Comparison of ENCODE assay signal across 39 cellular contexts in the genomic region with DNA sequence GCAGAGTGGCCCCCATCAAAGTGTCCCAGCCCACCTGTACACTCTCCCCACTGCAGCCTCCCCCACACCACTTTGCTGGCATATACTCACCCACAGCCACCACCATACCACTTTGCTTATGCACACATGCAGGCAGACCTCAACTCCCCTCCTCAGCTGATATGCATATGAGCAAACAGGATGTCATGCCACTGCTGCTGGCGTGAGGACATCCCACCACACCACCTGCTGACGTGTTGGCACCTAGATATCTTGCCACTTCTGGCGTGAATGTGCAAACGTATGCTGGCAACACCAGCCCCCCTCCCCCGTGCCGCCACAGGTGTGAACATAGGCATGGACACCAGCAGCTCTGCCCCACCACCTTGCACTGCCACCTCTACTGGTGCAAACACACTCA. TPM values are rescaled to one million over a fixed set of nuclear protein-coding genes. Genes with fewer than 3 reads are reported as not detected.
"Had no signal": no experiment of that assay in that cellular context is flagged by ENCODE, and none has a peak within 500 bp of the region (broad histone marks: within the 10 kb centered on the region; RNA-seq: fewer than 3 reads in every experiment).

No MANE protein-coding gene starts in this region.

- H3K4me1 ChIP-seq: colonic mucosa, esophagus muscularis mucosa, foreskin keratinocyte, gastroesophageal sphincter, heart left ventricle, left lung, parathyroid adenoma, prostate gland, sigmoid colon, testis, tibial artery had no signal

- H3K36me3 Mint-ChIP-seq: mesothelial cell of epicardium; stimulated activated memory B cell treated with anti-CD40 and anti-IgM and Interleukin-4, amounts not matched to agents 10 μg/mL and 1 μg/mL and 100 μg/mL, for 72 hours; type B pancreatic cell had no signal

- ATAC-seq: foreskin keratinocyte; gastroesophageal sphincter; left cardiac atrium; left lung; mucosa of descending colon; right cardiac atrium; stimulated activated memory B cell treated with anti-CD40 and anti-IgM and Interleukin-4, amounts not matched to agents 10 μg/mL and 1 μg/mL and 100 μg/mL, for 72 hours; stimulated activated naive CD8-positive, alpha-beta T cell treated with anti-CD3 and anti-CD28 coated beads, Interleukin-15, Interleukin-2, amounts not matched to agents 100 U/mL and 50 U/mL, for 24 hours had no signal

- H2AFZ ChIP-seq: hepatocyte, parathyroid adenoma had no signal

- FAIRE-seq: endothelial cell of umbilical vein, islet of Langerhans, urothelium cell line had no signal

- H3K4me3 ChIP-seq: colonic mucosa, esophagus muscularis mucosa, gastroesophageal sphincter, heart left ventricle, hepatocyte, left lung, mucosa of descending colon, prostate gland, sigmoid colon, testis, tibial artery had no signal

- H3K27ac ChIP-seq: colonic mucosa, esophagus muscularis mucosa, foreskin keratinocyte, gastroesophageal sphincter, heart left ventricle, hepatocyte, left lung, neutrophil, parathyroid adenoma, prostate gland, sigmoid colon, testis, tibial artery had no signal

- H3K9me3 ChIP-seq: colonic mucosa, mucosa of descending colon, neutrophil, prostate gland, testis had no signal

- H3K4me1 Mint-ChIP-seq: mesothelial cell of epicardium; naive B cell; stimulated activated memory B cell treated with anti-CD40 and anti-IgM and Interleukin-4, amounts not matched to agents 10 μg/mL and 1 μg/mL and 100 μg/mL, for 72 hours had no signal

- H3K27me3 ChIP-seq: colonic mucosa, esophagus muscularis mucosa, foreskin keratinocyte, gastroesophageal sphincter, hepatocyte, left lung, neutrophil, sigmoid colon, testis, tibial artery had no signal

- H3K36me3 ChIP-seq: colonic mucosa, esophagus muscularis mucosa, gastroesophageal sphincter, heart left ventricle, left lung, neutrophil, prostate gland, sigmoid colon, tibial artery had no signal

- H3K9ac ChIP-seq: parathyroid adenoma had no signal

- H3K27ac Mint-ChIP-seq: dendritic cell treated with granulocyte-macrophage colony-stimulating factor and Interleukin-4, amounts not matched to agents 40 ng/mL and 50 ng/mL, for 4 days; mesothelial cell of epicardium; naive B cell; stimulated activated memory B cell treated with anti-CD40 and anti-IgM and Interleukin-4, amounts not matched to agents 10 μg/mL and 1 μg/mL and 100 μg/mL, for 72 hours; type B pancreatic cell had no signal

- DNase-seq: colonic mucosa; effector CD8-positive, alpha-beta T cell; foreskin keratinocyte; heart left ventricle; left cardiac atrium; left lung; mesenchymal stem cell; naive B cell; sigmoid colon; stimulated activated CD4-positive, alpha-beta T cell treated with anti-CD3 and anti-CD28 coated beads, Interleukin-2, amount 100 ng/mL, for 24 hours; stimulated activated CD4-positive, alpha-beta T cell treated with anti-CD3 and anti-CD28 coated beads, Interleukin-4, amount 100 ng/mL, for 24 hours; stimulated activated naive CD8-positive, alpha-beta T cell treated with anti-CD3 and anti-CD28 coated beads, Interleukin-15, Interleukin-2, amounts not matched to agents 100 U/mL and 50 U/mL, for 24 hours; substantia nigra; testis; tibial artery had no signal

- H3K27me3 Mint-ChIP-seq: dendritic cell treated with granulocyte-macrophage colony-stimulating factor and Interleukin-4, amounts not matched to agents 40 ng/mL and 50 ng/mL, for 4 days; type B pancreatic cell had no signal

- H3K9me3 Mint-ChIP-seq: type B pancreatic cell had no signal

- H3K79me2 ChIP-seq: hepatocyte, parathyroid adenoma had no signal

- H3K4me2 ChIP-seq: hepatocyte had no signal

- H3K4me3 Mint-ChIP-seq: dendritic cell treated with granulocyte-macrophage colony-stimulating factor and Interleukin-4, amounts not matched to agents 40 ng/mL and 50 ng/mL, for 4 days; mesothelial cell of epicardium; naive B cell; stimulated activated memory B cell treated with anti-CD40 and anti-IgM and Interleukin-4, amounts not matched to agents 10 μg/mL and 1 μg/mL and 100 μg/mL, for 72 hours; type B pancreatic cell had no signal

RNA-seq across cellular contexts. Expression of gene MAGEA8, which starts 22.4 kb away (rescaled TPM):
- total RNA-seq: chondrocyte, colonic mucosa, endothelial cell of umbilical vein, epithelial cell of proximal tubule, esophagus muscularis mucosa, fibroblast of lung, foreskin keratinocyte, gastroesophageal sphincter, heart left ventricle, hepatocyte, kidney epithelial cell, left cardiac atrium, left lung, lower leg skin, lung microvascular endothelial cell, mesothelial cell of epicardium, mucosa of descending colon, omental fat pad, right cardiac atrium, sigmoid colon, skeletal muscle tissue had no signal
- polyA plus RNA-seq: endothelial cell of umbilical vein, fibroblast of lung, foreskin keratinocyte, heart left ventricle, hepatocyte, neural cell, right cardiac atrium, sigmoid colon had no signal
